ENCODE assay signal across 8 cellular contexts in the genomic region with DNA sequence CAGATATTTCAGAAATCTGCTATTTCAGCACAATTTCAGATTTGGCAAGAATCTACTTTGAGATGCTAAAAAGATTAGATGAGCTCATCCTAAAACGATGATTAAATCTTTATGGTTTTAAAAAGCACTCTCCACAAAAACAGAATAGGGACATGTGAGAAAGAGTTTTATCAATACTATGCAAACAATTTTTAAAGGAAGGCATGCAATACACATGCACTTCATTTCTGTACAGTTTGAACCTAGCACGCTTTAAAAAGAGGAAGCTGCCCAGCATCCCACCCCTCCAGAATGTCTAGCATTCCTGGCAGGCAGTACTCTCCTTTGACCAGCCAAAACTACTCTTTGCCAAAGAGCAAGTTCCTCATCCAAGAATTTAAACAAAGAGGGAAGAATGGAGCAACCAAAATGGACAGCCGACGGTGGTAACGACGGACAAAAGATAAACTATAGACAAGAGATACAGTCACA. TPM values are rescaled to one million over a fixed set of nuclear protein-coding genes. Genes with fewer than 3 reads are reported as not detected.
DNase-seq lines count a peak whose midpoint lies in the region; FAIRE-seq and TF ChIP-seq lines count a peak whose summit lies in the region.
"Had no signal": no experiment of that assay in that cellular context is flagged by ENCODE, and none has a peak within 500 bp of the region (broad histone marks: within the 10 kb centered on the region; RNA-seq: fewer than 3 reads in every experiment).

No MANE protein-coding gene starts in this region.

- H3K9me3 ChIP-seq in kidney (ENCODE audit: control insufficient read depth in 1 of 2, low read length in 2 of 2) (no peaks in the 10 kb centered on the region), testis (no peaks in the 10 kb centered on the region)

- H3K27ac ChIP-seq in kidney (ENCODE audit: low read depth in 2 of 2, low read length in 2 of 2) (peak overlapping the region; percentile 91 to 96), testis (peak overlapping the region in 1 of 2 donors; percentile 88)

- H3K27me3 ChIP-seq in testis, result no peaks in the 10 kb centered on the region

- H3K4me1 ChIP-seq in kidney (ENCODE audit: control insufficient read depth in 1 of 2, insufficient read depth in 1 of 2, low read depth in 1 of 2, low read length in 2 of 2) (peaks cover 0 to 4% of the 10 kb centered on the region in 2 donors), testis (peaks cover 8% of the 10 kb centered on the region)

- intact Hi-C loops in kidney (cut with DNase I), result no loop called here
- intact Hi-C loops in testis (cut with DNase I; ENCODE audit: low total_unique reads), result no loop called here

- peak overlapping the region; percentile 77 to 98 for H3K4me3 ChIP-seq in kidney (ENCODE audit: low read length in 2 of 2)
- H3K4me3 ChIP-seq in testis, result peak overlapping the region; percentile 78 to 94

- peak overlapping the region; percentile 87 to 94 for H3K9ac ChIP-seq in kidney (ENCODE audit: low read length in 2 of 2)

- no peak for TF ChIP-seq POLR2A in testis (IDR thresholded peaks at IDR 0.05)

- no peak for FAIRE-seq in kidney (lab: Jason Lieb, UNC)
- FAIRE-seq: endometrium had no signal

- DNase-seq in HT1080 (ENCODE audit: low read depth) (peak; percentile 33), astrocyte of the hippocampus (ENCODE audit: low read depth, low spot score) (peak; percentile 74), kidney (no peak), testis (no peak), DMS153 (lab: John Stamatoyannopoulos, UW) (no peak), RPMI8226 (no peak)
- DNase-seq in stimulated activated CD4-positive, alpha-beta T cell treated with anti-CD3 and anti-CD28 coated beads, Interleukin-2, amount 100 ng/mL, for 48 hours, result no peak

- H3K36me3 ChIP-seq in kidney (ENCODE audit: control insufficient read depth in 1 of 2, insufficient read depth in 2 of 2, low read length in 2 of 2), result no peaks in the 10 kb centered on the region
- no peaks in the 10 kb centered on the region for H3K36me3 ChIP-seq in testis (ENCODE audit: low read depth, missing control alignments)

- 1 to 3% methylated on average over 6 of the region's 6 CpGs for WGBS in testis, 2 donors

- no peak for TF ChIP-seq CTCF in kidney (IDR thresholded peaks at IDR 0.05; ENCODE audit: borderline replicate concordance, extremely low read depth, insufficient read depth)
- no peak for TF ChIP-seq CTCF in testis (IDR thresholded peaks at IDR 0.05)

RNA-seq across cellular contexts. Expression of a gene that starts 1.3 kb away (rescaled TPM):
- total RNA-seq in HT1080 (2014; rRNA removed; shearing (Covaris generic)), result 43.1 and 50.5 TPM in 2 replicates
- polyA plus RNA-seq in HT1080 (2015; cell fraction: cytosol; rRNA removed), result 85.0 and 112 TPM in 2 replicates
- 162 and 163 TPM in 2 replicates for polyA plus RNA-seq in HT1080 (2015; cell fraction: nucleus; rRNA removed)
- 145 TPM for total RNA-seq in kidney
- polyA plus RNA-seq in kidney (ENCODE audit: insufficient read depth, low read depth, low replicate concordance), result 15.9 TPM
- total RNA-seq in testis, result 10 to 100 TPM; 34.7 to 41.7 TPM
- 24.9 TPM for polyA plus RNA-seq in testis (ENCODE audit: insufficient read depth, low read depth, low replicate concordance)

Comparison
In these comparisons a context has a peak if more than half of its experiments do, and no peak if none do; other contexts are left out.
1. DNase-seq: peak in HT1080 (single experiment) and astrocyte of the hippocampus (single experiment); none in kidney (single experiment), testis (single experiment), DMS153 (single experiment), stimulated activated CD4-positive, alpha-beta T cell treated with anti-CD3 and anti-CD28 coated beads, Interleukin-2, amount 100 ng/mL, for 48 hours (0 of 2) and RPMI8226 (single experiment).